8 cellular contexts compared by ENCODE assay signal in the genomic region with DNA sequence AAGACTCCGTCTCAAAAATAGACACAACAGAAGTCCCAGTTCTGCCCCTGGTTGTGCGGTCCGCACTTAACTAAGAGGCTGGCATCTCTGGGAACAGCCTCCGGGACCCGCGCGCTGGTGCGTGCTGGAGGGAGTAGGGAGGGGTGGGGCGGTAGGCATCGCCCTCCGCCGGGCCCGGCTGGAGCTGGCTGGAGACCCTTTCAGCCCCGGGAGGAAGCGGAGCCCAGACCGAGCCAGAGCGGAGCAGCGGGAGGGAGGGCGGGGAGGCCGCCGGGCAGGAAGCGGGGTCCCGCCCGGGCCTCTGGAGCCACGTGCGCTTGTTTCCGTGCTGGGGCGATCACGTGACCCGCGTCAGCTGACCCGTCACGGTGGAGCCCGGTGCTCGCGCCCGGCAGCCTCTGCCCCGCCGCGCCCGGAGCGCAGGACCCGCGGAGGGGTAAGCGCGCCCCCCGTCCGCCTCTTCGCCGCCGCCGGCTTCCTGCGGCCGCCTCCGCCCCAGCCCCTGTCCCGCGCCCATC. TPM values are rescaled to one million over a fixed set of nuclear protein-coding genes. Genes with fewer than 3 reads are reported as not detected.
A peak's percentile ranks its signal among the peaks of the same experiment; 100 is the strongest.
DNase-seq lines count a peak whose midpoint lies in the region; ATAC-seq and TF ChIP-seq lines count a peak whose summit lies in the region.

A gene (plus strand): TSS at position 354 of the 518 bp plus-strand sequence. CDS start 256 bp downstream, outside the sequence.

- H3K36me3 Mint-ChIP-seq in natural killer cell treated with Interleukin-12 subunit alpha and Interleukin-12 subunit beta and Interleukin-15 and Interleukin-18, amount 100 ng/mL, for 72 hours, result no peaks in the 10 kb centered on the region

- H3K9me3 ChIP-seq in HUES64 (ENCODE audit: insufficient read depth, low read depth, low read length), result no peaks in the 10 kb centered on the region

- TF ChIP-seq POLR2A in Raji (IDR thresholded peaks at IDR 0.05; ENCODE audit: insufficient read depth, low read depth, low read length), result peak; percentile 61

- H3K4me1 Mint-ChIP-seq in natural killer cell treated with Interleukin-12 subunit alpha and Interleukin-12 subunit beta and Interleukin-15 and Interleukin-18, amount 100 ng/mL, for 72 hours (ENCODE audit: low read depth in 2 of 2), result peaks cover 22 to 28% of the 10 kb centered on the region in 2 donors

- DNase-seq in Ammon's horn (ENCODE audit: low spot score) (peak; percentile 90), GM19240 (ENCODE audit: insufficient read length, low spot score) (peak; percentile 71), fibroblast of the aortic adventitia (ENCODE audit: low read depth) (peak; percentile 84)
- DNase-seq in activated effector memory CD4-positive, alpha-beta T cell treated with anti-CD3 and anti-CD28 coated beads, Interleukin-2, amount 50 U/mL, for 16 hours, result peak; percentile 95
- peak; percentile 90 for DNase-seq in natural killer cell treated with Interleukin-12 subunit alpha and Interleukin-12 subunit beta and Interleukin-15 and Interleukin-18, amount 100 ng/mL, for 72 hours (ENCODE audit: low spot score)
- peak; percentile 71 to 85 (median 75) for DNase-seq in stimulated activated naive CD4-positive, alpha-beta T cell (lab: John Stamatoyannopoulos, UW)

- peak within 1 kb of the TSS; percentile 80 for H3K4me3 Mint-ChIP-seq in natural killer cell treated with Interleukin-12 subunit alpha and Interleukin-12 subunit beta and Interleukin-15 and Interleukin-18, amount 100 ng/mL, for 72 hours

- no peaks in the 10 kb centered on the region for H3K27me3 Mint-ChIP-seq in natural killer cell treated with Interleukin-12 subunit alpha and Interleukin-12 subunit beta and Interleukin-15 and Interleukin-18, amount 100 ng/mL, for 72 hours

- H3K27me3 ChIP-seq in HUES64 (ENCODE audit: insufficient read depth, low read length), result no peaks in the 10 kb centered on the region

- no peaks in the 10 kb centered on the region for H3K4me1 ChIP-seq in HUES64 (ENCODE audit: insufficient read depth, low read length)

- TF ChIP-seq CTCF in fibroblast of the aortic adventitia (IDR thresholded peaks at IDR 0.05; ENCODE audit: insufficient read depth, low read length), result no peak

- H3K27ac Mint-ChIP-seq in natural killer cell treated with Interleukin-12 subunit alpha and Interleukin-12 subunit beta and Interleukin-15 and Interleukin-18, amount 100 ng/mL, for 72 hours, result peak within 1 kb of the TSS; percentile 89 to 94

- no peaks in the 10 kb centered on the region for H3K9me3 Mint-ChIP-seq in natural killer cell treated with Interleukin-12 subunit alpha and Interleukin-12 subunit beta and Interleukin-15 and Interleukin-18, amount 100 ng/mL, for 72 hours

- WGBS in HUES64, result 1% methylated on average over 57 of the region's 57 CpGs

- H3K4me3 ChIP-seq in HUES64 (ENCODE audit: low read length) (peak within 1 kb of the TSS; percentile 65), fibroblast of the aortic adventitia (ENCODE audit: low read depth, low read length) (peak within 1 kb of the TSS; percentile 73)

- peak within 1 kb of the TSS; percentile 65 for H3K27ac ChIP-seq in HUES64 (ENCODE audit: low read depth, low read length)

- peak; percentile 86 to 90 for ATAC-seq in natural killer cell treated with Interleukin-12 subunit alpha and Interleukin-12 subunit beta and Interleukin-15 and Interleukin-18, amount 100 ng/mL, for 72 hours

- H3K36me3 ChIP-seq in HUES64 (ENCODE audit: insufficient read depth, low read length), result no peaks in the 10 kb centered on the region

- H3K9ac ChIP-seq in HUES64 (ENCODE audit: low read depth, low read length), result peak within 1 kb of the TSS; percentile 74

RNA-seq across cellular contexts. Expression of the gene that starts here (rescaled TPM):
- polyA plus RNA-seq in HUES64 (2013, experiment 1 of 2), result 8.6 TPM
- polyA plus RNA-seq in HUES64 (2013, experiment 2 of 2), result 5.3 TPM
- 27.7 and 39.6 TPM in 2 replicates for total RNA-seq in fibroblast of the aortic adventitia (ENCODE audit: low replicate concordance)
- total RNA-seq in natural killer cell treated with Interleukin-12 subunit alpha and Interleukin-12 subunit beta and Interleukin-15 and Interleukin-18, amount 100 ng/mL, for 72 hours, result 10 to 100 TPM; 17.9 to 30.9 TPM

Comparison
In these comparisons a context has a peak if more than half of its experiments do, and no peak if none do; other contexts are left out.
1. Peak in every context shown above with its lines: DNase-seq, ATAC-seq, H3K4me3 ChIP-seq and H3K27ac ChIP-seq.